In genomic region chr6:29071831-29072723, GRCh38 we compare ENCODE assay signal across 8 cellular contexts. TPM values are rescaled to one million over a fixed set of nuclear protein-coding genes. Genes with fewer than 3 reads are reported as not detected.
A peak's percentile ranks its signal among the peaks of the same experiment; 100 is the strongest.
DNase-seq lines count a peak whose midpoint lies in the region; ATAC-seq and TF ChIP-seq lines count a peak whose summit lies in the region.

No MANE protein-coding gene starts in this region.

- H3K27ac ChIP-seq in RWPE1 = no peak overlapping the region

- H3K4me3 ChIP-seq in fibroblast of mammary gland (ENCODE audit: control insufficient read depth, low read depth, low read length) = no peak overlapping the region

- CTCF ChIA-PET in RWPE1 (lab: Yijun Ruan, JAX) = interaction anchor here (0.6 to 1.5 kb wide), 3 partner anchors 17 to 406 kb away, joined by 4 to 5 read pairs (median 4); no protein-coding TSS in a partner anchor

- POLR2A ChIA-PET in RWPE1 (lab: Yijun Ruan, JAX; ENCODE audit: low non-redundant PET) = no interaction called here

- intact Hi-C loops in sciatic nerve (cut with DNase I) = no loop called here

- ATAC-seq in HG02678 (IDR thresholded peaks at IDR 0.05; ENCODE audit: unreplicated experiment) (peak; percentile 62), GM21717 (IDR thresholded peaks at IDR 0.05; ENCODE audit: unreplicated experiment) (no peak), sciatic nerve (no peak)
- no peak for ATAC-seq in stimulated activated naive CD8-positive, alpha-beta T cell treated with anti-CD3 and anti-CD28 coated beads, Interleukin-15, Interleukin-2, amounts not matched to agents 100 U/mL and 50 U/mL, for 24 hours

- DNase-seq in GM03348 (ENCODE audit: low spot score) (peak; percentile 8), RWPE1 (ENCODE audit: low spot score) (peak; percentile 44), fibroblast of mammary gland (ENCODE audit: low read depth) (peak; percentile 28), sciatic nerve (ENCODE audit: low spot score) (no peak), mesenteric fat pad (ENCODE audit: low spot score) (no peak)
- peak; percentile 5 for DNase-seq in stimulated activated naive CD8-positive, alpha-beta T cell treated with anti-CD3 and anti-CD28 coated beads, Interleukin-15, Interleukin-2, amounts not matched to agents 100 U/mL and 50 U/mL, for 24 hours

- TF ChIP-seq CTCF in RWPE1 (conservative IDR thresholded peaks at IDR 0.05; ENCODE audit: low read depth) = peak; percentile 24
- TF ChIP-seq CTCF in fibroblast of mammary gland (conservative IDR thresholded peaks at IDR 0.05; ENCODE audit: control insufficient read depth, insufficient read depth, low read depth, low read length) = peak; percentile 61

RNA-seq across cellular contexts. Expression of gene OR2B3, which starts 15.0 kb away (rescaled TPM):
- total RNA-seq in sciatic nerve (not detected), mesenteric fat pad (not detected)

RNA-seq across cellular contexts. Expression of gene OR2W1, which starts 27.1 kb away (rescaled TPM):
- not detected for total RNA-seq in sciatic nerve
- total RNA-seq in mesenteric fat pad = not detected

RNA-seq across cellular contexts. Expression of gene OR2J1, which starts 27.2 kb away (rescaled TPM):
- total RNA-seq in sciatic nerve = not detected
- total RNA-seq in mesenteric fat pad = not detected

RNA-seq across cellular contexts. Expression of gene OR2J3, which starts 35.8 kb away (rescaled TPM):
- total RNA-seq in sciatic nerve (not detected), mesenteric fat pad (not detected)

Comparison
In these comparisons a context has a peak if more than half of its experiments do, and no peak if none do; other contexts are left out.
1. DNase-seq: peak in GM03348 (single experiment), RWPE1 (single experiment), fibroblast of mammary gland (single experiment) and stimulated activated naive CD8-positive, alpha-beta T cell treated with anti-CD3 and anti-CD28 coated beads, Interleukin-15, Interleukin-2, amounts not matched to agents 100 U/mL and 50 U/mL, for 24 hours (single experiment); none in sciatic nerve (single experiment) and mesenteric fat pad (single experiment).